16 cellular contexts compared by ENCODE assay signal in genomic region chr12:102896067-102896466, GRCh38. TPM values are rescaled to one million over a fixed set of nuclear protein-coding genes. Genes with fewer than 3 reads are reported as not detected.
"Had no signal": no experiment of that assay in that cellular context is flagged by ENCODE, and none has a peak within 500 bp of the region (broad histone marks: within the 10 kb centered on the region; RNA-seq: fewer than 3 reads in every experiment).

No MANE protein-coding gene starts in this region.

- H3K9ac ChIP-seq: parathyroid adenoma had no signal

- ATAC-seq: lower lobe of right lung had no signal

- H3K79me2 ChIP-seq: parathyroid adenoma had no signal

- H3K9me3 ChIP-seq: lower lobe of right lung, testis had no signal

- H3K27me3 ChIP-seq: brain microvascular endothelial cell, testis had no signal

- DNase-seq: activated CD4-positive, alpha-beta T cell treated with anti-CD3 and anti-CD28 coated beads, Interleukin-2, amount 50 U/mL, for 48 hours; activated CD4-positive, CD25-positive, alpha-beta regulatory T cell treated with anti-CD3 and anti-CD28 coated beads, Interleukin-2, amount 50 U/mL, for 72 hours; activated gamma-delta T cell treated with Interleukin-2 at 50 U/mL for 16 hours; activated naive CD8-positive, alpha-beta T cell treated with anti-CD3 and anti-CD28 coated beads for 36 hours; activated T-cell treated with anti-CD3 and anti-CD28 coated beads, Interleukin-2, amount 50 U/mL, for 48 hours; brain microvascular endothelial cell; dermis blood vessel endothelial cell; hippocampal formation; lower lobe of right lung; naive B cell; stimulated activated CD4-positive, alpha-beta T cell treated with anti-CD3 and anti-CD28 coated beads, Interleukin-15, amount 100 ng/mL, for 24 hours; stimulated activated CD4-positive, alpha-beta T cell treated with anti-CD3 and anti-CD28 coated beads, Interleukin-4, amount 100 ng/mL, for 24 hours; testis had no signal

- H3K4me1 ChIP-seq: lower lobe of right lung, parathyroid adenoma, testis had no signal

- H2AFZ ChIP-seq: parathyroid adenoma had no signal

- H3K36me3 ChIP-seq: brain microvascular endothelial cell, lower lobe of right lung had no signal

- H3K27ac ChIP-seq: brain microvascular endothelial cell, lower lobe of right lung, parathyroid adenoma, testis had no signal

- H3K4me3 ChIP-seq: lower lobe of right lung, testis had no signal

RNA-seq across cellular contexts. Expression of gene PAH, which starts 21.0 kb away (rescaled TPM):
- total RNA-seq: activated naive CD8-positive, alpha-beta T cell treated with anti-CD3 and anti-CD28 coated beads for 36 hours; dermis blood vessel endothelial cell; glomerular endothelial cell; lower lobe of right lung; renal cortical epithelial cell had no signal
